Comparison of ENCODE assay signal across 1 cellular context in the genomic region with DNA sequence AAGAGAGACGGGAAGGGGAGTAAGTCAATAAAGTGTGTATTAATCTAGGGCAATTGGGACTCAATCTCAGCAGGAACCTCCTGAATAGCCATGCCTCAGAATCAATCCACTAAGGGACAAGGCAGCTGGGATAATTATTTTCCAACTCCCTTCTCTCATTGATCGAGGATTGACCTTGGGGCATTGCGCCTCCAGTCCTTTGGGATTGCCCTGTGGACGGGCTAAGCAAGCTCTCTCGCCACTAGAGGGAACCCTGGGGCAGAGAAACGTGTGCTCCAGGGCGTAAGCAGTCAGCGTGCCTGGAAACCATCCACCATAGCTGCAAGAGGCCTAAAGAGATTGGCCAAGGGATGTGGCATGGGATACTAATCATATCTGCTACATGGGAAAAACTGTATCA.
TF ChIP-seq lines count a peak whose summit lies in the region.

No MANE protein-coding gene starts in this region.

TF ChIP-seq in HepG2, 621 proteins besides CTCF, POLR2A, EP300 and RAD21 (continued from another document and continues in another):
- TF ChIP-seq, protein P1, sequence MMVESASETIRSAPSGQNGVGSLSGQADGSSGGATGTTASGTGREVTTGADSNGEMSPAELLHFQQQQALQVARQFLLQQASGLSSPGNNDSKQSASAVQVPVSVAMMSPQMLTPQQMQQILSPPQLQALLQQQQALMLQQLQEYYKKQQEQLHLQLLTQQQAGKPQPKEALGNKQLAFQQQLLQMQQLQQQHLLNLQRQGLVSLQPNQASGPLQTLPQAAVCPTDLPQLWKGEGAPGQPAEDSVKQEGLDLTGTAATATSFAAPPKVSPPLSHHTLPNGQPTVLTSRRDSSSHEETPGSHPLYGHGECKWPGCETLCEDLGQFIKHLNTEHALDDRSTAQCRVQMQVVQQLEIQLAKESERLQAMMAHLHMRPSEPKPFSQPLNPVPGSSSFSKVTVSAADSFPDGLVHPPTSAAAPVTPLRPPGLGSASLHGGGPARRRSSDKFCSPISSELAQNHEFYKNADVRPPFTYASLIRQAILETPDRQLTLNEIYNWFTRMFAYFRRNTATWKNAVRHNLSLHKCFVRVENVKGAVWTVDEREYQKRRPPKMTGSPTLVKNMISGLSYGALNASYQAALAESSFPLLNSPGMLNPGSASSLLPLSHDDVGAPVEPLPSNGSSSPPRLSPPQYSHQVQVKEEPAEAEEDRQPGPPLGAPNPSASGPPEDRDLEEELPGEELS (CRISPR knock-in tag; IDR thresholded peaks at IDR 0.05), result peak; percentile 41; the same call in 1 of the 2 replicates
- no peak for TF ChIP-seq SSRP1 (CRISPR knock-in tag; IDR thresholded peaks at IDR 0.05)
- 0 out of 2 replicates have a peak, but pooled peaks have one; percentile 46 for TF ChIP-seq ZNF670 (CRISPR knock-in tag; IDR thresholded peaks at IDR 0.05; ENCODE audit: borderline replicate concordance)
- TF ChIP-seq ZNF441 (CRISPR knock-in tag; IDR thresholded peaks at IDR 0.05; ENCODE audit: borderline replicate concordance), result no peak
- no peak for TF ChIP-seq MTA1 (CRISPR knock-in tag; IDR thresholded peaks at IDR 0.05; ENCODE audit: borderline replicate concordance)
- TF ChIP-seq, protein P2, sequence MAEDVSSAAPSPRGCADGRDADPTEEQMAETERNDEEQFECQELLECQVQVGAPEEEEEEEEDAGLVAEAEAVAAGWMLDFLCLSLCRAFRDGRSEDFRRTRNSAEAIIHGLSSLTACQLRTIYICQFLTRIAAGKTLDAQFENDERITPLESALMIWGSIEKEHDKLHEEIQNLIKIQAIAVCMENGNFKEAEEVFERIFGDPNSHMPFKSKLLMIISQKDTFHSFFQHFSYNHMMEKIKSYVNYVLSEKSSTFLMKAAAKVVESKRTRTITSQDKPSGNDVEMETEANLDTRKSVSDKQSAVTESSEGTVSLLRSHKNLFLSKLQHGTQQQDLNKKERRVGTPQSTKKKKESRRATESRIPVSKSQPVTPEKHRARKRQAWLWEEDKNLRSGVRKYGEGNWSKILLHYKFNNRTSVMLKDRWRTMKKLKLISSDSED (CRISPR knock-in tag; IDR thresholded peaks at IDR 0.05), result no peak
- TF ChIP-seq ZBTB40 (IDR thresholded peaks at IDR 0.05), result no peak
- no peak for TF ChIP-seq ZBTB40 (CRISPR knock-in tag; IDR thresholded peaks at IDR 0.05)
- no peak; the same call in 1 of the 2 replicates for TF ChIP-seq KMT2B (CRISPR knock-in tag; IDR thresholded peaks at IDR 0.05)
- TF ChIP-seq ZNF30 (CRISPR knock-in tag; IDR thresholded peaks at IDR 0.05), result no peak
- no peak for TF ChIP-seq GPBP1L1 (CRISPR knock-in tag; IDR thresholded peaks at IDR 0.05)
- TF ChIP-seq MAZ (IDR thresholded peaks at IDR 0.05; ENCODE audit: borderline replicate concordance, low read depth, low read length), result no peak
- TF ChIP-seq MAZ (CRISPR knock-in tag; IDR thresholded peaks at IDR 0.05; ENCODE audit: low read depth), result 0 out of 2 replicates have a peak, but pooled peaks have one; percentile 32
- TF ChIP-seq CREB1 (IDR thresholded peaks at IDR 0.05), result no peak
- TF ChIP-seq CREB1 (CRISPR knock-in tag; IDR thresholded peaks at IDR 0.05), result peak; percentile 41; the same call in 1 of the 2 replicates
- no peak for TF ChIP-seq ZNF20 (CRISPR knock-in tag; IDR thresholded peaks at IDR 0.05)
- TF ChIP-seq SMAD1 (CRISPR knock-in tag; IDR thresholded peaks at IDR 0.05; ENCODE audit: borderline replicate concordance, low read depth), result no peak
- no peak for TF ChIP-seq LCORL (IDR thresholded peaks at IDR 0.05)
- TF ChIP-seq LCORL (CRISPR knock-in tag; IDR thresholded peaks at IDR 0.05), result no peak
- 0 out of 2 replicates have a peak, but pooled peaks have one; percentile 64 for TF ChIP-seq ZNF205 (CRISPR knock-in tag; IDR thresholded peaks at IDR 0.05)
- TF ChIP-seq ZNF567 (CRISPR knock-in tag; IDR thresholded peaks at IDR 0.05; ENCODE audit: borderline replicate concordance), result no peak
- no peak for TF ChIP-seq DNMT1 (CRISPR knock-in tag; IDR thresholded peaks at IDR 0.05)
- TF ChIP-seq MLLT10 (CRISPR knock-in tag; IDR thresholded peaks at IDR 0.05), result no peak
- no peak for TF ChIP-seq TMF1 (CRISPR knock-in tag; IDR thresholded peaks at IDR 0.05; ENCODE audit: low read depth)
- no peak for TF ChIP-seq SNAPC2 (CRISPR knock-in tag; IDR thresholded peaks at IDR 0.05)
- no peak for TF ChIP-seq ZNF761 (CRISPR knock-in tag; conservative IDR thresholded peaks at IDR 0.05)
- no peak for TF ChIP-seq ZNF615 (CRISPR knock-in tag; IDR thresholded peaks at IDR 0.05; ENCODE audit: borderline replicate concordance)
- TF ChIP-seq ZSCAN22 (CRISPR knock-in tag; IDR thresholded peaks at IDR 0.05), result no peak
- TF ChIP-seq ZNF264 (CRISPR knock-in tag; IDR thresholded peaks at IDR 0.05), result no peak
- TF ChIP-seq ZNF800 (CRISPR knock-in tag; IDR thresholded peaks at IDR 0.05), result 0 out of 2 replicates have a peak, but pooled peaks have one; percentile 32
- no peak for TF ChIP-seq NKX3-1 (CRISPR knock-in tag; IDR thresholded peaks at IDR 0.05)
- no peak for TF ChIP-seq TAF15 (IDR thresholded peaks at IDR 0.05; ENCODE audit: low read depth, low read length, poor library complexity, severe bottlenecking)
- TF ChIP-seq RFX1 (IDR thresholded peaks at IDR 0.05), result no peak
- no peak for TF ChIP-seq TOE1 (CRISPR knock-in tag; IDR thresholded peaks at IDR 0.05)
- no peak for TF ChIP-seq DMTF1 (CRISPR knock-in tag; IDR thresholded peaks at IDR 0.05)
- no peak for TF ChIP-seq BRD4 (CRISPR knock-in tag; IDR thresholded peaks at IDR 0.05)
- TF ChIP-seq KAT8 (CRISPR knock-in tag; IDR thresholded peaks at IDR 0.05), result peak; percentile 39; the same call in 1 of the 2 replicates
- TF ChIP-seq ZNF263 (CRISPR knock-in tag; IDR thresholded peaks at IDR 0.05), result no peak
- TF ChIP-seq MXD4 (CRISPR knock-in tag; IDR thresholded peaks at IDR 0.05), result peak; percentile 49; the same call in 1 of the 2 replicates
- no peak for TF ChIP-seq FUBP1 (CRISPR knock-in tag; IDR thresholded peaks at IDR 0.05; ENCODE audit: borderline replicate concordance)
- TF ChIP-seq ZMYM3 (CRISPR knock-in tag; IDR thresholded peaks at IDR 0.05), result peak; percentile 38; the same call in 1 of the 2 replicates
- TF ChIP-seq HNF4A (CRISPR knock-in tag; IDR thresholded peaks at IDR 0.05), result peak; percentile 50
